In the genomic region with DNA sequence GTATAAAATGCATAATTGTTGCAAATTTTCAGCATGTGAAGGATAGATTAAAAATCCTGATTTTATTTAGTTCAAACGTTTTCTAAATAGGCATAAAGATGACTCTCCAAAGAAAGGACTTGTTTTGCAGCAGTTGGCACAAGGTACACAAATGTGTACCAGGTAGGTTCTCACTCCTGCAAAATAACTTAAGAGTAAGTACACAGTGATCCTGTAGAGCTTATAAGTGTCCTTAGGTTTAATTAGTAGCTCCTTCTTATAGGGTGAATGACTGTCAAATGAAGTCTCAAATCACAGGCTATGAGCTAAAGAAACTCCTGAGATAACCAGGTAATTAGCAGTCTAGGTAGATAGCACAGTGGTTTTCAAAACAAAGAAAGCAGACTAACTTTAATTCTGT, we compare ENCODE assay signal across 21 cellular contexts.
"Had no signal": no experiment of that assay in that cellular context is flagged by ENCODE, and none has a peak within 500 bp of the region (broad histone marks: within the 10 kb centered on the region; RNA-seq: fewer than 3 reads in every experiment).

No MANE protein-coding gene starts in this region.

- H3K9ac ChIP-seq: SK-N-SH had no signal

- DNase-seq: KBM-7, MV-4-11, NCI-H1048, NCI-H1105, NCI-H1417, NCI-H1436 treated with DMSO at 0.1 percent for 48 hours, NCI-H1694, NCI-H187 treated with DMSO at 0.1 percent for 48 hours, NCI-H2029 treated with DMSO at 0.1 percent for 48 hours, NCI-H2107, NCI-H2171 treated with DMSO at 0.1 percent for 48 hours, NCI-H2227 treated with DMSO at 0.1 percent for 48 hours, NCI-H524, NCI-H526 treated with DMSO at 0.1 percent for 48 hours, NCI-H774, PC-3, SHP77, SK-N-SH, T-helper 1 cell had no signal

- H3K9me3 ChIP-seq: SK-N-SH had no signal

- H3K9me2 ChIP-seq: SK-N-SH had no signal

- H3K27ac ChIP-seq: RWPE1 had no signal

- H3K4me2 ChIP-seq: SK-N-SH had no signal

- ATAC-seq: Panc1, PC-3 had no signal
